Comparison of ENCODE assay signal across 27 cellular contexts in the genomic region with DNA sequence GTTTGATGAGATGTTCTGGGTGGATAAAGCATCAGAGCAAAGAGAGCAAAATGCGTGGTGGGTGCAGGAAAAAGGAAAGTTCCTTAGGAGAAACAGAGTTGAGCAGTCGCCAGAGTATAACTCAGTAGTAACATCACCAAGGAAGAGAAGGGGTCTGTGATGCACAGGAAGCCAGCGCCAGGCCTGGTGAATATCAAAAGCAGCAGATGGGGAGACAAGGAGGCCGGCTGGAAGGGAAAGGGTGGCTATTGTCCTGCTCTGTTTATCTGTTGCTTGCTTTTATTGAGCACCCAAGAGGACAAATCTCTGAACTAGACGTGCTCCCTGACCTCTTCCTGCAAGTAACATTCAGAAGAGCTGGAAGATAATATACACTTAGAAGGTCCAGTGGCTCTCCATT.
"Had no signal": no experiment of that assay in that cellular context is flagged by ENCODE, and none has a peak within 500 bp of the region (broad histone marks: within the 10 kb centered on the region; RNA-seq: fewer than 3 reads in every experiment).

No MANE protein-coding gene starts in this region.

- DNase-seq: activated CD8-positive, alpha-beta memory T cell treated with anti-CD3 and anti-CD28 coated beads, Interleukin-2, amount 10 ng/mL, durations not matched to agents 7 days and 5 days; activated CD8-positive, alpha-beta T cell treated with anti-CD3 and anti-CD28 coated beads, Interleukin-2, amount 10 ng/mL, durations not matched to agents 7 days and 5 days; activated naive CD4-positive, alpha-beta T cell; activated T-cell treated with anti-CD3 and anti-CD28 coated beads, Interleukin-2, amount 50 U/mL, for 48 hours; adrenal gland; aorta; body of pancreas; dermis blood vessel endothelial cell; effector CD4-positive, alpha-beta T cell; foreskin keratinocyte; heart left ventricle; left ventricle myocardium inferior; mesendoderm; ovary; retina; stimulated activated CD4-positive, alpha-beta T cell treated with anti-CD3 and anti-CD28 coated beads, Interleukin-12 subunit alpha, Interleukin-12 subunit beta, amount 100 ng/mL, for 4 hours; stimulated activated CD4-positive, alpha-beta T cell treated with anti-CD3 and anti-CD28 coated beads, Interleukin-4, amount 100 ng/mL, for 1 hour; substantia nigra; T-helper 2 cell; upper lobe of right lung had no signal

- ATAC-seq: activated CD8-positive, alpha-beta memory T cell treated with anti-CD3 and anti-CD28 coated beads, Interleukin-2, amount 10 ng/mL, durations not matched to agents 7 days and 5 days; activated CD8-positive, alpha-beta T cell treated with anti-CD3 and anti-CD28 coated beads, Interleukin-2, amount 10 ng/mL, durations not matched to agents 7 days and 5 days; activated naive CD4-positive, alpha-beta T cell treated with anti-CD3 and anti-CD28 coated beads, Interleukin-2, amount 50 U/mL, for 72 hours; body of pancreas; foreskin keratinocyte; heart left ventricle; sciatic nerve; upper lobe of right lung had no signal

- H3K27me3 Mint-ChIP-seq: activated CD8-positive, alpha-beta memory T cell treated with anti-CD3 and anti-CD28 coated beads, Interleukin-2, amount 10 ng/mL, durations not matched to agents 7 days and 5 days had no signal

- H3K36me3 ChIP-seq: adrenal gland, esophagus muscularis mucosa, heart left ventricle, left ventricle myocardium inferior, ovary, prostate gland, upper lobe of right lung had no signal

- H3K4me3 ChIP-seq: adrenal gland, body of pancreas, esophagus muscularis mucosa, heart left ventricle, left ventricle myocardium inferior, lung, ovary, prostate gland, skin epidermis, upper lobe of right lung had no signal

- H3K27ac Mint-ChIP-seq: activated CD8-positive, alpha-beta memory T cell treated with anti-CD3 and anti-CD28 coated beads, Interleukin-2, amount 10 ng/mL, durations not matched to agents 7 days and 5 days; activated CD8-positive, alpha-beta T cell treated with anti-CD3 and anti-CD28 coated beads, Interleukin-2, amount 10 ng/mL, durations not matched to agents 7 days and 5 days; activated naive CD4-positive, alpha-beta T cell treated with anti-CD3 and anti-CD28 coated beads, Interleukin-2, amount 50 U/mL, for 72 hours; stimulated activated naive CD8-positive, alpha-beta T cell treated with anti-CD3 and anti-CD28 coated beads, Interleukin-15, Interleukin-2, amounts not matched to agents 100 ng/mL and 50 ng/mL, for 24 hours had no signal

- H3K27me3 ChIP-seq: adrenal gland, body of pancreas, esophagus muscularis mucosa, heart left ventricle, ovary had no signal

- H3K9me3 Mint-ChIP-seq: activated naive CD4-positive, alpha-beta T cell treated with anti-CD3 and anti-CD28 coated beads, Interleukin-2, amount 50 U/mL, for 72 hours; stimulated activated naive CD8-positive, alpha-beta T cell treated with anti-CD3 and anti-CD28 coated beads, Interleukin-15, Interleukin-2, amounts not matched to agents 100 ng/mL and 50 ng/mL, for 24 hours had no signal

- H3K9me3 ChIP-seq: adrenal gland, body of pancreas, esophagus muscularis mucosa, heart left ventricle, left ventricle myocardium inferior, ovary, prostate gland, upper lobe of right lung had no signal

- H3K4me1 ChIP-seq: body of pancreas, foreskin keratinocyte, prostate gland, upper lobe of right lung had no signal

- H3K4me3 Mint-ChIP-seq: activated CD8-positive, alpha-beta memory T cell treated with anti-CD3 and anti-CD28 coated beads, Interleukin-2, amount 10 ng/mL, durations not matched to agents 7 days and 5 days; activated CD8-positive, alpha-beta T cell treated with anti-CD3 and anti-CD28 coated beads, Interleukin-2, amount 10 ng/mL, durations not matched to agents 7 days and 5 days; stimulated activated naive CD8-positive, alpha-beta T cell treated with anti-CD3 and anti-CD28 coated beads, Interleukin-15, Interleukin-2, amounts not matched to agents 100 ng/mL and 50 ng/mL, for 24 hours had no signal

- H3K27ac ChIP-seq: adrenal gland, body of pancreas, esophagus muscularis mucosa, foreskin keratinocyte, left ventricle myocardium inferior, ovary, prostate gland, skin epidermis, upper lobe of right lung had no signal
